In genomic region chr14:51473808-51474207, GRCh38 we compare ENCODE assay signal across 20 cellular contexts.
A peak's percentile ranks its signal among the peaks of the same experiment; 100 is the strongest.
DNase-seq lines count a peak whose midpoint lies in the region; ATAC-seq and TF ChIP-seq lines count a peak whose summit lies in the region.
"Had no signal": no experiment of that assay in that cellular context is flagged by ENCODE, and none has a peak within 500 bp of the region (broad histone marks: within the 10 kb centered on the region; RNA-seq: fewer than 3 reads in every experiment).

No MANE protein-coding gene starts in this region.

- peaks cover 16% of the 10 kb centered on the region for H3K4me1 ChIP-seq in ACC112 (ENCODE audit: control insufficient read depth, insufficient read depth, low read length, unreplicated experiment)
- H3K4me1 ChIP-seq: upper lobe of right lung had no signal

- peak; percentile 71 for DNase-seq in HFF-Myc (ENCODE audit: extremely low read depth, low read depth)
- no peak for DNase-seq in WERI-Rb-1
- peak; percentile 52 to 69 for DNase-seq in foreskin fibroblast
- DNase-seq in coronary artery (ENCODE audit: low spot score), result no peak
- DNase-seq in NCI-H1436 (lab: John Stamatoyannopoulos, UW), result no peak
- DNase-seq: activated CD4-positive, alpha-beta T cell treated with anti-CD3 and anti-CD28 coated beads for 36 hours; activated naive CD8-positive, alpha-beta T cell treated with anti-CD3 and anti-CD28 coated beads for 36 hours; dermis blood vessel endothelial cell; NCI-H1417; NCI-H2171 treated with DMSO at 0.1 percent for 48 hours; NCI-H774; PC-9; small intestine; stimulated activated CD4-positive, alpha-beta T cell treated with anti-CD3 and anti-CD28 coated beads, Interleukin-4, amount 100 ng/mL, for 1 hour; T1000; upper lobe of right lung had no signal

- ATAC-seq in GM21423 (IDR thresholded peaks at IDR 0.05; ENCODE audit: unreplicated experiment) (no peak), GM19467 (IDR thresholded peaks at IDR 0.05; ENCODE audit: unreplicated experiment) (no peak)
- ATAC-seq: activated CD4-positive, alpha-beta T cell treated with anti-CD3 and anti-CD28 coated beads for 36 hours; left lobe of liver; upper lobe of right lung had no signal

- H2AFZ ChIP-seq in ACC112 (ENCODE audit: low read length, unreplicated experiment), result peak overlapping the region; percentile 35
- H2AFZ ChIP-seq: PC-9 had no signal

- H3K9me3 ChIP-seq in WERI-Rb-1 (ENCODE audit: severe bottlenecking), result peaks cover 2% of the 10 kb centered on the region
- H3K9me3 ChIP-seq: upper lobe of right lung had no signal

- H3K27me3 ChIP-seq in ACC112 (ENCODE audit: insufficient read depth, low read length) (no peaks in the 10 kb centered on the region), WERI-Rb-1 (ENCODE audit: insufficient read depth, low read depth, severe bottlenecking) (no peaks in the 10 kb centered on the region)
- H3K27me3 ChIP-seq: upper lobe of right lung had no signal

- no peak for TF ChIP-seq CTCF in HFF-Myc (IDR thresholded peaks at IDR 0.05; ENCODE audit: low read depth, low read length, missing control alignments)
- TF ChIP-seq CTCF in WERI-Rb-1 (IDR thresholded peaks at IDR 0.05; ENCODE audit: low read depth, low read length), result no peak
- no peak for TF ChIP-seq CTCF in foreskin fibroblast (IDR thresholded peaks at IDR 0.05; ENCODE audit: low read depth, low read length)
- no peak for TF ChIP-seq CTCF in coronary artery (IDR thresholded peaks at IDR 0.05)

- H3K79me2 ChIP-seq in ACC112 (ENCODE audit: control insufficient read depth, insufficient read depth, low read length, unreplicated experiment), result no peaks in the 10 kb centered on the region

- H3K4me3 ChIP-seq in ACC112 (ENCODE audit: low read depth, low read length) (no peak overlapping the region), HFF-Myc (replicated peaks; ENCODE audit: low read depth, low read length) (no peak overlapping the region), WERI-Rb-1 (ENCODE audit: low read depth, low read length) (no peak overlapping the region), foreskin fibroblast (ENCODE audit: low read depth in 1 of 2, low read length in 2 of 2) (no peak overlapping the region), coronary artery (no peak overlapping the region)
- H3K4me3 ChIP-seq: PC-9, upper lobe of right lung had no signal

- no peak overlapping the region for H3K27ac ChIP-seq in ACC112 (ENCODE audit: low read depth, low read length)
- peak overlapping the region; percentile 51 for H3K27ac ChIP-seq in WERI-Rb-1
- no peak overlapping the region for H3K27ac ChIP-seq in coronary artery
- H3K27ac ChIP-seq: PC-9, upper lobe of right lung had no signal

- H3K36me3 ChIP-seq in ACC112 (ENCODE audit: insufficient read depth, low read length) (no peaks in the 10 kb centered on the region), WERI-Rb-1 (no peaks in the 10 kb centered on the region)
- H3K36me3 ChIP-seq: upper lobe of right lung had no signal

Comparison
In these comparisons a context has a peak if more than half of its experiments do, and no peak if none do; other contexts are left out.
1. DNase-seq: peak in HFF-Myc (single experiment) and foreskin fibroblast (2 of 2); none in WERI-Rb-1 (single experiment), coronary artery (single experiment) and NCI-H1436 (single experiment).